In the genomic region with DNA sequence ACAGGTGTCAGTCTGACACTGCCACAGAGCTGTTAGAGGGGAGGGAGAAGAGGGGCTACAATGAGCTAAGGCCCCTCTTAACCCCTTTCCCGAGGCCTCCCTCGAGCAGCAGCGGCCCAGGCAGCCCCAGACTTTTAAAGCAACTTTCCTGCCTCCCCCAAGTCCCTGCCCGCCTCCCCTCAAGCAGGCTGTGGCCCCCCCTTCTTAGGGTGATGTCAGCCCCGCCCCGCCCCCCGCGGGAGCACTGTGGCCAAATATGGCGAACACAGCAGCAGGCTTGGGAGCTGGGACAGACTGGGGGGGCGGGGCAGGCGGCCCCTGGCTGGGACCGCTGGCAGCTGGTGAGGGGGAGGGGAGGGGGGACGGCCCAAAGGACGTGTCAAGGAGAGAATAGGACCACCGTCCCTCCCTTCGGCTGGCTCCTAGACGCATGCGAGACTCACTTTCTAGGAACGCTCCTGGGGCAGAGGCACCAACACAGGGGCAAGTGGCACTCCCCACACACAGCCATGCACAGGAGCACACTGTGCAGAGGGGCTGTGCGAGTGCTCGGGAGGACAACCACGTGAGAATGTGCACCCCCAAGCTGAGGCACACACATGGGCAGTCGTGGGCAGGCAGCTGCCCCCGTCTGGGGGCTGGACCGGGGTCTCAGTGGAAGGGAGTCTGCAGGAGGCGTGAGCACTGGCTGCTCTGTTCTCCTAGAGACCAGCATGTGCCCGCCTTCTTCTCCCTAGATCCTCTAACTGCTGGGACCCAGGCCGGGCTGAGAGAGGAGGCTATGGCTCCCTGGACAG, we compare ENCODE assay signal across 1 cellular context.
TF ChIP-seq lines count a peak whose summit lies in the region.

No MANE protein-coding gene starts in this region.

TF ChIP-seq in IMR-90, 13 proteins besides CTCF, POLR2A, EP300 and RAD21:
- peak; percentile 9; the same call in 1 of the 2 replicates for TF ChIP-seq MXI1 (IDR thresholded peaks at IDR 0.05; ENCODE audit: borderline replicate concordance, low read depth, low read length)
- TF ChIP-seq CEBPB (IDR thresholded peaks at IDR 0.05; ENCODE audit: low read depth, low read length), result no peak
- peak; percentile 81; the same call in 1 of the 2 replicates for TF ChIP-seq MAZ (IDR thresholded peaks at IDR 0.05; ENCODE audit: borderline replicate concordance, low read depth, low read length)
